In genomic region chr2:183124957-183125255, GRCh38 we compare ENCODE assay signal across 1 cellular context.
TF ChIP-seq lines count a peak whose summit lies in the region.

No MANE protein-coding gene starts in this region.

TF ChIP-seq in HepG2, 621 proteins besides CTCF, POLR2A, EP300 and RAD21:
- TF ChIP-seq SIX4 (CRISPR knock-in tag; IDR thresholded peaks at IDR 0.05) (no peak), TRAFD1 (CRISPR knock-in tag; IDR thresholded peaks at IDR 0.05; ENCODE audit: borderline replicate concordance) (no peak), SETDB1 (CRISPR knock-in tag; IDR thresholded peaks at IDR 0.05; ENCODE audit: borderline replicate concordance) (no peak), ZBTB39 (CRISPR knock-in tag; IDR thresholded peaks at IDR 0.05) (0 out of 2 replicates have a peak, but pooled peaks have one; percentile 24), ZFP62 (CRISPR knock-in tag; IDR thresholded peaks at IDR 0.05) (no peak), MTA3 (CRISPR knock-in tag; IDR thresholded peaks at IDR 0.05) (no peak), STAT6 (CRISPR knock-in tag; IDR thresholded peaks at IDR 0.05; ENCODE audit: borderline replicate concordance) (0 out of 2 replicates have a peak, but pooled peaks have one; percentile 51), ZC3H13 (CRISPR knock-in tag; IDR thresholded peaks at IDR 0.05) (no peak), ZNF274 (CRISPR knock-in tag; IDR thresholded peaks at IDR 0.05) (no peak), ZBTB38 (CRISPR knock-in tag; IDR thresholded peaks at IDR 0.05) (no peak), ASH2L (IDR thresholded peaks at IDR 0.05; ENCODE audit: insufficient read length, low read depth, low read length) (peak; percentile 26), MBNL3 (CRISPR knock-in tag; conservative IDR thresholded peaks at IDR 0.05) (no peak), SP1 (IDR thresholded peaks at IDR 0.05) (no peak), SP1 (CRISPR knock-in tag; IDR thresholded peaks at IDR 0.05) (0 out of 2 replicates have a peak, but pooled peaks have one; percentile 1), GLMP (CRISPR knock-in tag; IDR thresholded peaks at IDR 0.05; ENCODE audit: borderline replicate concordance) (no peak), MZF1 (CRISPR knock-in tag; IDR thresholded peaks at IDR 0.05; ENCODE audit: borderline replicate concordance) (no peak), ZNF687 (CRISPR knock-in tag; IDR thresholded peaks at IDR 0.05) (0 out of 2 replicates have a peak, but pooled peaks have one; percentile 58), PITX1 (CRISPR knock-in tag; IDR thresholded peaks at IDR 0.05) (no peak), HMG20A (CRISPR knock-in tag; IDR thresholded peaks at IDR 0.05; ENCODE audit: borderline replicate concordance) (0 out of 2 replicates have a peak, but pooled peaks have one; percentile 8), ATAD3A (CRISPR knock-in tag; IDR thresholded peaks at IDR 0.05) (no peak), ZNF329 (CRISPR knock-in tag; IDR thresholded peaks at IDR 0.05; ENCODE audit: low read depth) (no peak), REL (CRISPR knock-in tag; conservative IDR thresholded peaks at IDR 0.05) (0 out of 2 replicates have a peak, but pooled peaks have one; percentile 58), ZNF296 (CRISPR knock-in tag; conservative IDR thresholded peaks at IDR 0.05) (no peak), ZNF20 (CRISPR knock-in tag; IDR thresholded peaks at IDR 0.05) (no peak), ZNF557 (CRISPR knock-in tag; IDR thresholded peaks at IDR 0.05) (0 out of 2 replicates have a peak, but pooled peaks have one; percentile 29), TAF15 (IDR thresholded peaks at IDR 0.05; ENCODE audit: low read depth, low read length, poor library complexity, severe bottlenecking) (no peak), KIAA2018 (CRISPR knock-in tag; IDR thresholded peaks at IDR 0.05; ENCODE audit: borderline replicate concordance) (0 out of 2 replicates have a peak, but pooled peaks have one; percentile 3), ZNF776 (CRISPR knock-in tag; IDR thresholded peaks at IDR 0.05) (no peak)
